Comparison of ENCODE assay signal across 20 cellular contexts in genomic region chr3:112011376-112011940, GRCh38. TPM values are rescaled to one million over a fixed set of nuclear protein-coding genes. Genes with fewer than 3 reads are reported as not detected.
A peak's percentile ranks its signal among the peaks of the same experiment; 100 is the strongest.
DNase-seq lines count a peak whose midpoint lies in the region; ATAC-seq and TF ChIP-seq lines count a peak whose summit lies in the region.
"Had no signal": no experiment of that assay in that cellular context is flagged by ENCODE, and none has a peak within 500 bp of the region (broad histone marks: within the 10 kb centered on the region; RNA-seq: fewer than 3 reads in every experiment).

No MANE protein-coding gene starts in this region.

- H3K4me2 ChIP-seq in BLaER1: peak overlapping the region; percentile 57
- H3K4me2 ChIP-seq: GM23338, PC-9 had no signal

- TF ChIP-seq CTCF in esophagus muscularis mucosa (IDR thresholded peaks at IDR 0.05): no peak
- TF ChIP-seq CTCF in nephron progenitor cell (IDR thresholded peaks at IDR 0.05): no peak

- H3K36me3 ChIP-seq in BLaER1: no peaks in the 10 kb centered on the region
- no peaks in the 10 kb centered on the region for H3K36me3 ChIP-seq in esophagus muscularis mucosa

- 84% methylated on average over 6 of the region's 6 CpGs for WGBS in esophagus muscularis mucosa

- TF ChIP-seq POLR2A in esophagus muscularis mucosa (IDR thresholded peaks at IDR 0.05; ENCODE audit: low read depth): no peak

- H4K20me1 ChIP-seq in BLaER1: no peaks in the 10 kb centered on the region

- H3K4me3 ChIP-seq in BLaER1: no peak overlapping the region
- H3K4me3 ChIP-seq in esophagus muscularis mucosa: no peak overlapping the region
- H3K4me3 ChIP-seq: GM23338, PC-9 had no signal

- H3K9ac ChIP-seq in BLaER1: no peak overlapping the region

- peaks cover 48% of the 10 kb centered on the region for H3K4me1 Mint-ChIP-seq in nephron progenitor cell

- H3K27me3 ChIP-seq in BLaER1: no peaks in the 10 kb centered on the region
- no peaks in the 10 kb centered on the region for H3K27me3 ChIP-seq in esophagus muscularis mucosa

- H3K4me3 Mint-ChIP-seq in nephron progenitor cell: no peak overlapping the region
- H3K4me3 Mint-ChIP-seq: GM23338 had no signal

- peaks cover 34% of the 10 kb centered on the region for H3K4me1 ChIP-seq in BLaER1
- peaks cover 7 to 21% (median 16%) of the 10 kb centered on the region in 4 donors for H3K4me1 ChIP-seq in esophagus muscularis mucosa

- in situ Hi-C loops in Caki2 (cut with HindIII; ENCODE audit: low pct_unique_long_range_greater_than_20kb, low sequenced_read_pairs): no loop called here

- H3K27me3 Mint-ChIP-seq in nephron progenitor cell (ENCODE audit: low read depth, poor library complexity): no peaks in the 10 kb centered on the region

- no peaks in the 10 kb centered on the region for H3K9me3 Mint-ChIP-seq in nephron progenitor cell
- H3K9me3 Mint-ChIP-seq: GM23338 had no signal

- intact Hi-C loops in esophagus muscularis mucosa (cut with DNase I): no loop called here

- no peak for TF ChIP-seq EP300 in esophagus muscularis mucosa (IDR thresholded peaks at IDR 0.05)

- H3K36me3 Mint-ChIP-seq in nephron progenitor cell (ENCODE audit: low read depth): peaks cover 41% of the 10 kb centered on the region

- DNase-seq in Caki2 (ENCODE audit: low read depth): peak; percentile 84
- DNase-seq in esophagus muscularis mucosa (ENCODE audit: extremely low spot score): peak; percentile 39
- DNase-seq in nephron progenitor cell: no peak
- no peak for DNase-seq in NCI-H2029 treated with DMSO at 0.1 percent for 48 hours (lab: John Stamatoyannopoulos, UW)
- DNase-seq in NCI-H146 treated with DMSO at 0.1 percent for 48 hours (lab: John Stamatoyannopoulos, UW; ENCODE audit: unreplicated experiment): no peak
- no peak for DNase-seq in mucosa of gallbladder (ENCODE audit: low spot score)
- DNase-seq: AML-193, COR-L47, GF-D8, MM.1S, NCI-H226, PC-9, SW 1271 had no signal

- no peaks in the 10 kb centered on the region for H3K9me3 ChIP-seq in BLaER1
- no peaks in the 10 kb centered on the region for H3K9me3 ChIP-seq in esophagus muscularis mucosa

- H3K27ac ChIP-seq in BLaER1 (no peak overlapping the region), esophagus muscularis mucosa (replicated peaks in 1 of 4) (no peak overlapping the region)
- H3K27ac ChIP-seq: PC-9 had no signal

- ATAC-seq in GM21786 (IDR thresholded peaks at IDR 0.05; ENCODE audit: unreplicated experiment): no peak
- ATAC-seq: GM23338, HCT116 had no signal

- H3K27ac Mint-ChIP-seq in nephron progenitor cell: peak overlapping the region; percentile 97
- H3K27ac Mint-ChIP-seq: GM23338 had no signal

RNA-seq across cellular contexts. Expression of gene TAGLN3, which starts 12.7 kb away (rescaled TPM):
- total RNA-seq in Caki2 (2014; rRNA removed; shearing (Covaris generic); ENCODE audit: low replicate concordance): 1.2 and 1.9 TPM in 2 replicates
- total RNA-seq in esophagus muscularis mucosa (1 to 10 TPM in 2 of 4 donors, under 1 TPM in 2; 0.83 to 4.0 (median 1.3) TPM), mucosa of gallbladder (not detected)
- total RNA-seq: LHCN-M2, PC-9, SK-MEL-5 had no signal

RNA-seq across cellular contexts. Expression of gene TMPRSS7, which starts 23.1 kb away (rescaled TPM):
- not detected in 2 replicates for total RNA-seq in Caki2 (2014; rRNA removed; shearing (Covaris generic); ENCODE audit: low replicate concordance)
- not detected for total RNA-seq in esophagus muscularis mucosa
- 0.12 TPM for total RNA-seq in mucosa of gallbladder
- total RNA-seq: Daoy, GM23338, LHCN-M2, PC-9, SK-MEL-5 had no signal

RNA-seq across cellular contexts. Expression of gene ABHD10, which starts 32.6 kb away (rescaled TPM):
- total RNA-seq in Caki2 (2014; rRNA removed; shearing (Covaris generic); ENCODE audit: low replicate concordance): 21.3 and 59.1 TPM in 2 replicates
- 10 to 100 TPM in 3 of 4 donors, 1 to 10 TPM in 1; 6.5 to 15.0 (median 12.2) TPM for total RNA-seq in esophagus muscularis mucosa
- total RNA-seq in mucosa of gallbladder: 34.2 TPM

Comparison
In these comparisons a context has a peak if more than half of its experiments do, and no peak if none do; other contexts are left out.
1. DNase-seq: peak in Caki2 (single experiment) and esophagus muscularis mucosa (single experiment); none in nephron progenitor cell (single experiment), NCI-H2029 treated with DMSO at 0.1 percent for 48 hours (single experiment), NCI-H146 treated with DMSO at 0.1 percent for 48 hours (single experiment) and mucosa of gallbladder (single experiment).